Comparison of ENCODE assay signal across 18 cellular contexts in the genomic region with DNA sequence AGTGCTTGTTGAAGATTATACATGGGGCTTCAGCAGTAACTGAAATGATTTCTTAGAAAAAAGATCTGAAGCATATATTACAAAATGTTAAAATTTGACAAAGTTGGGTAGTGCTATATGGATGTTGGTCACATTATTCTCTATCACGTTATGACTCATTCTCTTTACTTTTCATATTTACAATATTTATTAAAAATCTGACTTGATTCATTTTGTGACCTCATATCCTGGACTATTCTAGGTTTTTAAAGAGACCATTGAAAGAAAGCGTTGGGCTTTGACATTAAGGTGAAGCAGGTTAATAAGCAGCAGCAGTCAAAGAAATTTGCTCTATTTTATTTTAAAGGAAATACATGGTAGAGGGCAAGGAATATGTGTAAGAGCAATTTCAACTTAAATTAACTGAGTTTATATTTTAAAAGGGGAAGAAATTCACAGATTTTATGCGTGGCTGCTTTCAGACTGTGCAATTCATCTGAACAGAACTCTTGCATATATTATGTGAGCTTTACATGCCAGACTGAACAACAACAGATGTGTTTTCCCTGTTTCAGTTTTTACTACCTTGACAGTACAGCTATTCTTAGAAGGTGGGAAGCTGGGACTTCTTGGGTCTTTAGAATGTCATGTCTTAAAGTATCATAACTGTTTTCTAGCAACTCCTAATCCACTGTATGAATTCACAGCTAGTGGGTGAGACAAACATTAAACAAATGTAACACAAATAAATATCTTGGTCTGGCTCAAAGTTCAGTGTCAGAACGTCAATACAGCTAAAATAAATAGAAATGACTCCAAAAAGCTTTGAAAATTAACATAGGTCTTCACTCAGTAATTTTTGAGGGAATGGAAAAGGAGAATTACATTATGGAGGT. TPM values are rescaled to one million over a fixed set of nuclear protein-coding genes. Genes with fewer than 3 reads are reported as not detected.
DNase-seq lines count a peak whose midpoint lies in the region; ATAC-seq, FAIRE-seq and TF ChIP-seq lines count a peak whose summit lies in the region.
"Had no signal": no experiment of that assay in that cellular context is flagged by ENCODE, and none has a peak within 500 bp of the region (broad histone marks: within the 10 kb centered on the region; RNA-seq: fewer than 3 reads in every experiment).

No MANE protein-coding gene starts in this region.

- H3K9ac ChIP-seq in OCI-LY3 (ENCODE audit: low read length) (no peak overlapping the region), HepG2 (ENCODE audit: insufficient read depth, low read depth, low read length) (0 out of 2 replicates have a peak overlapping the region, but pooled peaks have one; percentile 7)
- H3K9ac ChIP-seq: GM23248 had no signal

- POLR2A ChIA-PET in HepG2 (lab: Yijun Ruan, JAX): interaction anchor here (1.0 to 1.6 kb wide), 4 partner anchors 11 to 147 kb away, joined by 3 to 17 read pairs (median 5); a partner anchor contains a TSS

- H3K4me3 ChIP-seq in OCI-LY3 (ENCODE audit: low read length) (no peak overlapping the region), HepG2 (replicated peaks in 1 of 3; ENCODE audit: insufficient read depth in 1 of 3, low read depth in 2 of 3, low read length in 3 of 3) (peak overlapping the region in 1 of 3 experiments; percentile 3; a peak in 1 of 6 replicates), stomach (no peak overlapping the region)
- no peak overlapping the region for H3K4me3 ChIP-seq in effector memory CD4-positive, alpha-beta T cell (ENCODE audit: insufficient read depth, low read depth, low read length, poor library complexity, severe bottlenecking)
- H3K4me3 ChIP-seq: GM23248 had no signal

- TF ChIP-seq EP300 in HepG2 (IDR thresholded peaks at IDR 0.05; ENCODE audit: low read depth in 2 of 2, low read length in 2 of 2): peak in 1 of 2 experiments; percentile 54; a peak in 1 of 4 replicates
- no peak for TF ChIP-seq EP300 in HepG2 (CRISPR knock-in tag; IDR thresholded peaks at IDR 0.05; ENCODE audit: borderline replicate concordance)
- no peak for TF ChIP-seq EP300 in stomach (IDR thresholded peaks at IDR 0.05)

- H4K20me1 ChIP-seq in OCI-LY3 (ENCODE audit: insufficient read depth, low read length) (no peaks in the 10 kb centered on the region), HepG2 (ENCODE audit: insufficient read depth, low read length) (no peaks in the 10 kb centered on the region)

- H3K79me2 ChIP-seq in OCI-LY3 (ENCODE audit: low read length) (no peaks in the 10 kb centered on the region), HepG2 (ENCODE audit: insufficient read depth, low read length) (no peaks in the 10 kb centered on the region)

- no peak for FAIRE-seq in HepG2 (lab: Jason Lieb, UNC)
- FAIRE-seq: A204.1, H54 had no signal

- DNase-seq in DMS 273 treated with DMSO at 0.1 percent for 48 hours (lab: John Stamatoyannopoulos, UW): peak; percentile 41
- DNase-seq in HepG2 (ENCODE audit: low spot score): peak; percentile 52
- DNase-seq in stomach: no peak
- no peak for DNase-seq in activated gamma-delta T cell treated with Interleukin-2 at 50 U/mL for 16 hours
- DNase-seq in effector memory CD4-positive, alpha-beta T cell: no peak
- DNase-seq: BE2C; CD4-positive, alpha-beta memory T cell; DMS53; GF-D8 had no signal

- ATAC-seq in HepG2 (peak; percentile 44), GM21717 (IDR thresholded peaks at IDR 0.05; ENCODE audit: unreplicated experiment) (no peak)
- ATAC-seq: HCT116 had no signal

- H3K27me3 ChIP-seq in OCI-LY3 (ENCODE audit: low read depth, low read length): no peaks in the 10 kb centered on the region
- no peaks in the 10 kb centered on the region; a peak in 1 of 5 replicates for H3K27me3 ChIP-seq in HepG2 (ENCODE audit: control insufficient read depth in 1 of 2, insufficient read depth in 2 of 2, low read length in 2 of 2)
- no peaks in the 10 kb centered on the region for H3K27me3 ChIP-seq in stomach
- H3K27me3 ChIP-seq in effector memory CD4-positive, alpha-beta T cell (replicated peaks; ENCODE audit: control insufficient read depth, insufficient read depth, low read length, poor library complexity, severe bottlenecking): no peaks in the 10 kb centered on the region
- H3K27me3 ChIP-seq: BE2C had no signal

- H3K4me1 ChIP-seq in OCI-LY3 (ENCODE audit: low read length) (peaks cover 12% of the 10 kb centered on the region), HepG2 (ENCODE audit: insufficient read depth, low read length) (peaks cover 43% of the 10 kb centered on the region), stomach (peaks cover 0 to 21% (median 3%) of the 10 kb centered on the region in 4 donors)
- no peaks in the 10 kb centered on the region for H3K4me1 ChIP-seq in effector memory CD4-positive, alpha-beta T cell (ENCODE audit: control insufficient read depth, insufficient read depth, low read length, poor library complexity, severe bottlenecking)
- H3K4me1 ChIP-seq: BE2C had no signal

- H3K4me2 ChIP-seq in OCI-LY3 (ENCODE audit: low read length) (0 out of 2 replicates have a peak overlapping the region, but pooled peaks have one; percentile 13), HepG2 (ENCODE audit: low read depth, low read length) (peak overlapping the region; percentile 51)

- TF ChIP-seq CTCF in OCI-LY3 (IDR thresholded peaks at IDR 0.05; ENCODE audit: low read depth, low read length) (no peak), HepG2 (CRISPR knock-in tag; IDR thresholded peaks at IDR 0.05) (no peak), stomach (IDR thresholded peaks at IDR 0.05) (no peak)

- intact Hi-C loops in HepG2 (cut with micrococcal nuclease; ENCODE audit: unreplicated experiment): loop anchor here (2.0 kb wide), 1 partner anchor 77 kb away; no protein-coding TSS in a partner anchor
- intact Hi-C loops in stomach (cut with DNase I; ENCODE audit: low total_unique reads): no loop called here

- H3K36me3 ChIP-seq in OCI-LY3 (replicated peaks; ENCODE audit: low read depth, low read length) (no peaks in the 10 kb centered on the region), HepG2 (replicated peaks in 1 of 2; ENCODE audit: control insufficient read depth in 1 of 2, insufficient read depth in 2 of 2, low read length in 2 of 2) (no peaks in the 10 kb centered on the region), stomach (no peaks in the 10 kb centered on the region)
- H3K36me3 ChIP-seq in effector memory CD4-positive, alpha-beta T cell (ENCODE audit: control insufficient read depth, insufficient read depth, low read length): no peaks in the 10 kb centered on the region
- H3K36me3 ChIP-seq: BE2C had no signal

- BruUV-seq in HepG2 (replicated peaks; lab: Mats Ljungman, UMichigan): no TSS peak

- 32% methylated on average over 4 of the region's 4 CpGs for WGBS in HepG2 (ENCODE audit: low lambda C conversion rate)
- 25 to 42% (median 29%) methylated on average over 4 of the region's 4 CpGs for WGBS in stomach, 5 donors

- CTCF ChIA-PET in HepG2 (lab: Yijun Ruan, JAX; ENCODE audit: low intra/inter-chr PET ratio, low total read pairs): no interaction called here

- TF ChIP-seq POLR2A in HepG2 (IDR thresholded peaks at IDR 0.05; ENCODE audit: insufficient read depth in 1 of 2, low read depth in 2 of 2, low read length in 2 of 2): no peak
- TF ChIP-seq POLR2A in stomach (IDR thresholded peaks at IDR 0.05): no peak

- H3K9me3 ChIP-seq in OCI-LY3 (ENCODE audit: insufficient read depth, low read length) (peaks cover 24% of the 10 kb centered on the region), HepG2 (ENCODE audit: low read length) (peaks cover 23% of the 10 kb centered on the region), stomach (peaks cover 0 to 38% (median 33%) of the 10 kb centered on the region in 4 donors)
- peaks cover 5% of the 10 kb centered on the region for H3K9me3 ChIP-seq in effector memory CD4-positive, alpha-beta T cell (ENCODE audit: control insufficient read depth, low read length)
- H3K9me3 ChIP-seq: BE2C had no signal

- H2AFZ ChIP-seq in OCI-LY3 (ENCODE audit: low read depth, low read length) (no peak overlapping the region), HepG2 (ENCODE audit: low read length) (peak overlapping the region; percentile 9)
- H2AFZ ChIP-seq: GM23248 had no signal

- H3K27ac ChIP-seq in OCI-LY3 (ENCODE audit: low read length): no peak overlapping the region
- H3K27ac ChIP-seq in HepG2 (ENCODE audit: extremely low read length, insufficient read depth, low read length): peak overlapping the region; percentile 36
- H3K27ac ChIP-seq in stomach: peak overlapping the region in 3 of 5 donors; percentile 7 to 49 (median 31)
- H3K27ac ChIP-seq in effector memory CD4-positive, alpha-beta T cell (ENCODE audit: insufficient read depth, low read length, poor library complexity, severe bottlenecking): no peak overlapping the region
- H3K27ac ChIP-seq: C4-2B, GM23248 had no signal

- TF ChIP-seq RAD21 in HepG2 (CRISPR knock-in tag; IDR thresholded peaks at IDR 0.05): no peak

- in situ Hi-C loops in HepG2 (cut with HindIII; ENCODE audit: extremely low pct_ligation_motif_present, low pct_unique_long_range_greater_than_20kb): loop anchor here (5.0 kb wide), 1 partner anchor 151 kb away; no protein-coding TSS in a partner anchor

RNA-seq across cellular contexts. Expression of a gene that starts 10.4 kb away (rescaled TPM):
- 5.0 and 9.3 TPM in 2 replicates for total RNA-seq in HepG2 (2016; rRNA removed; fragmentation: Illumina TruSeq; extraction: Trizol)
- total RNA-seq in HepG2 (2016; cell fraction: cytosol; rRNA removed; fragmentation: Illumina TruSeq; extraction: Trizol; ENCODE audit: low read depth): 4.7 and 5.8 TPM in 2 replicates
- total RNA-seq in HepG2 (2016; cell fraction: insoluble cytoplasmic fraction; rRNA removed; fragmentation: Illumina TruSeq; extraction: Trizol): 5.3 and 8.6 TPM in 2 replicates
- total RNA-seq in HepG2 (2016; cell fraction: membrane; rRNA removed; fragmentation: Illumina TruSeq; extraction: Trizol): 7.1 and 8.8 TPM in 2 replicates
- total RNA-seq in HepG2 (2016; cell fraction: nucleus; rRNA removed; fragmentation: Illumina TruSeq; extraction: Trizol): 13.0 and 14.7 TPM in 2 replicates
- 20.7 and 39.3 TPM in 2 replicates for polyA plus RNA-seq in HepG2 (2011; rRNA removed)
- polyA plus RNA-seq in HepG2 (2011; cell fraction: cytosol; rRNA removed): 9.9 and 13.9 TPM in 2 replicates
- 83.2 and 124 TPM in 2 replicates for polyA plus RNA-seq in HepG2 (2011; cell fraction: nucleus; rRNA removed)
- 26.8 and 56.7 TPM in 2 replicates for polyA plus RNA-seq in HepG2 (2012)
- polyA plus RNA-seq in HepG2 (2016; cell fraction: cytosol; fragmentation: Illumina TruSeq; extraction: Trizol; ENCODE audit: low read depth): 6.1 and 7.0 TPM in 2 replicates
- polyA plus RNA-seq in HepG2 (2016; cell fraction: insoluble cytoplasmic fraction; fragmentation: Illumina TruSeq; extraction: Trizol; ENCODE audit: low read depth): 7.0 and 9.7 TPM in 2 replicates
- 8.2 and 9.0 TPM in 2 replicates for polyA plus RNA-seq in HepG2 (2016; cell fraction: membrane; fragmentation: Illumina TruSeq; extraction: Trizol; ENCODE audit: low read depth)
- 32.0 and 32.1 TPM in 2 replicates for polyA plus RNA-seq in HepG2 (2016; cell fraction: nucleus; fragmentation: Illumina TruSeq; extraction: Trizol; ENCODE audit: insufficient read depth, low read depth)
- polyA minus RNA-seq in HepG2 (2011; rRNA and poly(A)+ RNA removed; ENCODE audit: low replicate concordance): 13.8 TPM in 1 of 2 replicates, not detected in the other
- polyA minus RNA-seq in HepG2 (2011; cell fraction: cytosol; rRNA and poly(A)+ RNA removed): 5.8 and 15.1 TPM in 2 replicates
- polyA minus RNA-seq in HepG2 (2011; cell fraction: nucleus; rRNA and poly(A)+ RNA removed): 26.8 and 40.7 TPM in 2 replicates
- 10 to 100 TPM in 4 of 5 donors, not detected in 1; 13.8 to 81.3 (median 43.1) TPM for total RNA-seq in stomach
- polyA plus RNA-seq in stomach: 10 to 100 TPM; 11.4 to 17.0 (median 13.1) TPM
- total RNA-seq: CD4-positive, alpha-beta memory T cell; HT1080 had no signal
- polyA plus RNA-seq: AG04450 had no signal

Comparison
In these comparisons a context has a peak if more than half of its experiments do, and no peak if none do; other contexts are left out.
1. DNase-seq: peak in DMS 273 treated with DMSO at 0.1 percent for 48 hours (single experiment) and HepG2 (single experiment); none in stomach (single experiment), activated gamma-delta T cell treated with Interleukin-2 at 50 U/mL for 16 hours (single experiment) and effector memory CD4-positive, alpha-beta T cell (0 of 3).
2. H3K27ac ChIP-seq: peak in HepG2 (single experiment) and stomach (3 of 5); none in OCI-LY3 (single experiment) and effector memory CD4-positive, alpha-beta T cell (single experiment).